In genomic region chr3:52154135-52155094, GRCh38 we compare ENCODE assay signal across 8 cellular contexts.
A peak's percentile ranks its signal among the peaks of the same experiment; 100 is the strongest.
DNase-seq lines count a peak whose midpoint lies in the region; ATAC-seq and TF ChIP-seq lines count a peak whose summit lies in the region.

Gene POC1A (minus strand): TSS chr3:52154423. CDS start chr3:52154372, 51 bp downstream.

- ATAC-seq in GM19025 (IDR thresholded peaks at IDR 0.05; ENCODE audit: low read depth, unreplicated experiment) (peak; percentile 74), HG03280 (IDR thresholded peaks at IDR 0.05; ENCODE audit: unreplicated experiment) (peak; percentile 82)

- DNase-seq in AG09309 (ENCODE audit: low read depth): peak; percentile 93
- DNase-seq in NCI-H345 (lab: John Stamatoyannopoulos, UW): peak; percentile 94
- peak; percentile 63 to 69 (median 67) for DNase-seq in activated CD4-positive, CD25-positive, alpha-beta regulatory T cell (lab: John Stamatoyannopoulos, UW)
- DNase-seq in caudate nucleus (lab: John Stamatoyannopoulos, UW): peak; percentile 48 to 99 (median 92)
- DNase-seq in inferior parietal cortex (ENCODE audit: extremely low spot score): peak; percentile 93
- peak; percentile 89 for DNase-seq in smooth muscle cell of the brain vasculature (ENCODE audit: low read depth, low spot score)

- peak within 1 kb of the TSS; percentile 95 for H3K4me3 ChIP-seq in AG09309 (ENCODE audit: control insufficient read depth, low read depth, low read length)

- no peak for TF ChIP-seq CTCF in AG09309 (IDR thresholded peaks at IDR 0.05; ENCODE audit: control insufficient read depth, insufficient read depth, low read depth, low read length, missing control alignments)

- H3K27ac ChIP-seq in caudate nucleus (ENCODE audit: low read depth, low read length): peak within 1 kb of the TSS; percentile 82

Comparison
In these comparisons a context has a peak if more than half of its experiments do, and no peak if none do; other contexts are left out.
1. Peak in every context shown above with its lines: DNase-seq, ATAC-seq, H3K4me3 ChIP-seq and H3K27ac ChIP-seq.